27 cellular contexts compared by ENCODE assay signal in genomic region chr13:47004552-47004951, GRCh38.
"Had no signal": no experiment of that assay in that cellular context is flagged by ENCODE, and none has a peak within 500 bp of the region (broad histone marks: within the 10 kb centered on the region; RNA-seq: fewer than 3 reads in every experiment).

No MANE protein-coding gene starts in this region.

- H3K9me3 Mint-ChIP-seq: activated CD4-positive, alpha-beta memory T cell treated with anti-CD3 and anti-CD28 coated beads, Interleukin-2, amount 10 ng/mL, durations not matched to agents 7 days and 5 days; activated naive CD4-positive, alpha-beta T cell treated with anti-CD3 and anti-CD28 coated beads for 36 hours; activated T-helper 17 cell treated with anti-CD3 and anti-CD28 coated beads, Interleukin-2, amount 50 U/mL, for 72 hours had no signal

- H3K36me3 ChIP-seq: SJCRH30, WERI-Rb-1 had no signal

- H3K9ac ChIP-seq: KMS-11, SK-N-SH had no signal

- ATAC-seq: activated CD4-positive, alpha-beta T cell treated with anti-CD3 and anti-CD28 coated beads for 36 hours; activated T-helper 17 cell treated with anti-CD3 and anti-CD28 coated beads, Interleukin-2, amount 50 U/mL, for 72 hours had no signal

- DNase-seq: activated CD4-positive, alpha-beta memory T cell treated with anti-CD3 and anti-CD28 coated beads, Interleukin-2, amount 10 ng/mL, durations not matched to agents 7 days and 5 days; activated CD4-positive, alpha-beta T cell treated with anti-CD3 and anti-CD28 coated beads for 36 hours; activated CD4-positive, alpha-beta T cell treated with anti-CD3 and anti-CD28 coated beads, Interleukin-2, amount 50 U/mL, for 1 hour; activated gamma-delta T cell; activated naive CD4-positive, alpha-beta T cell treated with anti-CD3 and anti-CD28 coated beads for 36 hours; activated T-cell treated with anti-CD3 and anti-CD28 coated beads for 4 hours; activated T-cell treated with anti-CD3 and anti-CD28 coated beads, Interleukin-2, amount 50 U/mL, for 48 hours; caudate nucleus; MM.1S; NCI-H1105; NCI-H1436; NCI-H187; NCI-H2081; NCI-H2171; NCI-H2227 treated with DMSO at 0.1 percent for 48 hours; NCI-H446 treated with DMSO at 0.1 percent for 48 hours; NCI-H524 treated with DMSO at 0.1 percent for 48 hours; NCI-H748 treated with DMSO at 0.1 percent for 48 hours; Right ventricle myocardium superior; SJCRH30; SK-N-SH; T-helper 1 cell had no signal

- H3K27ac ChIP-seq: KMS-11, RWPE1, SJCRH30, WERI-Rb-1 had no signal

- H3K4me2 ChIP-seq: KMS-11, SK-N-SH had no signal

- H3K4me3 Mint-ChIP-seq: activated CD4-positive, alpha-beta memory T cell treated with anti-CD3 and anti-CD28 coated beads, Interleukin-2, amount 10 ng/mL, durations not matched to agents 7 days and 5 days; activated CD4-positive, alpha-beta T cell treated with anti-CD3 and anti-CD28 coated beads for 36 hours; activated naive CD4-positive, alpha-beta T cell treated with anti-CD3 and anti-CD28 coated beads for 36 hours; activated naive CD8-positive, alpha-beta T cell; activated T-helper 17 cell treated with anti-CD3 and anti-CD28 coated beads, Interleukin-2, amount 50 U/mL, for 72 hours had no signal

- H3K4me1 Mint-ChIP-seq: activated CD4-positive, alpha-beta memory T cell treated with anti-CD3 and anti-CD28 coated beads, Interleukin-2, amount 10 ng/mL, durations not matched to agents 7 days and 5 days; activated CD4-positive, alpha-beta T cell treated with anti-CD3 and anti-CD28 coated beads for 36 hours; activated T-helper 17 cell treated with anti-CD3 and anti-CD28 coated beads, Interleukin-2, amount 50 U/mL, for 72 hours had no signal

- H3K36me3 Mint-ChIP-seq: activated naive CD8-positive, alpha-beta T cell had no signal

- H3K27me3 Mint-ChIP-seq: activated CD4-positive, alpha-beta memory T cell treated with anti-CD3 and anti-CD28 coated beads, Interleukin-2, amount 10 ng/mL, durations not matched to agents 7 days and 5 days had no signal

- H3K4me3 ChIP-seq: SJCRH30 had no signal

- H3K27me3 ChIP-seq: SJCRH30 had no signal

- H3K9me3 ChIP-seq: SJCRH30, SK-N-SH had no signal

- H3K9me2 ChIP-seq: SK-N-SH had no signal

- H3K27ac Mint-ChIP-seq: activated CD4-positive, alpha-beta memory T cell treated with anti-CD3 and anti-CD28 coated beads, Interleukin-2, amount 10 ng/mL, durations not matched to agents 7 days and 5 days; activated CD4-positive, alpha-beta T cell treated with anti-CD3 and anti-CD28 coated beads for 36 hours; activated naive CD4-positive, alpha-beta T cell treated with anti-CD3 and anti-CD28 coated beads for 36 hours; activated naive CD8-positive, alpha-beta T cell; activated T-helper 17 cell treated with anti-CD3 and anti-CD28 coated beads, Interleukin-2, amount 50 U/mL, for 72 hours had no signal
